In genomic region chr1:85583355-85584263, GRCh38 we compare ENCODE assay signal across 10 cellular contexts. TPM values are rescaled to one million over a fixed set of nuclear protein-coding genes. Genes with fewer than 3 reads are reported as not detected.
DNase-seq lines count a peak whose midpoint lies in the region; ATAC-seq and TF ChIP-seq lines count a peak whose summit lies in the region.
"Had no signal": no experiment of that assay in that cellular context is flagged by ENCODE, and none has a peak within 500 bp of the region (broad histone marks: within the 10 kb centered on the region; RNA-seq: fewer than 3 reads in every experiment).

No MANE protein-coding gene starts in this region.

- H3K9me3 ChIP-seq in SK-N-SH (no peaks in the 10 kb centered on the region), psoas muscle (no peaks in the 10 kb centered on the region)

- intact Hi-C loops in psoas muscle (cut with DNase I), result loop anchor here in 1 of 2 donors (5.0 kb wide), 1 partner anchor 276 kb away; no protein-coding TSS in a partner anchor

- no peak overlapping the region for H2AFZ ChIP-seq in SK-N-SH (ENCODE audit: low read depth)

- peaks cover 33% of the 10 kb centered on the region for H4K20me1 ChIP-seq in SK-N-SH (ENCODE audit: insufficient read depth)

- POLR2A ChIA-PET in SK-N-SH (lab: Yijun Ruan, JAX), result no interaction called here

- H3K4me3 ChIP-seq in SK-N-SH (ENCODE audit: low read depth in 2 of 2, low read length in 1 of 2), result peak overlapping the region; percentile 79 to 87; a peak in 3 of 4 replicates
- peak overlapping the region; percentile 100 for H3K4me3 ChIP-seq in fibroblast of villous mesenchyme (ENCODE audit: low read depth, low read length)
- H3K4me3 ChIP-seq in psoas muscle, result peak overlapping the region; percentile 74

- TF ChIP-seq CTCF in SK-N-SH (IDR thresholded peaks at IDR 0.05), result peak; percentile 8; the same call in 1 of the 2 replicates
- TF ChIP-seq CTCF in fibroblast of villous mesenchyme (IDR thresholded peaks at IDR 0.05; ENCODE audit: insufficient read depth, low read depth, low read length), result peak; percentile 1
- no peak for TF ChIP-seq CTCF in psoas muscle (IDR thresholded peaks at IDR 0.05)

- H3K9me2 ChIP-seq in SK-N-SH, result no peaks in the 10 kb centered on the region

- H3K27me3 ChIP-seq in SK-N-SH (ENCODE audit: insufficient read depth) (no peaks in the 10 kb centered on the region), psoas muscle (ENCODE audit: insufficient read depth in 3 of 3, low read length in 2 of 3) (no peaks in the 10 kb centered on the region)

- H3K4me1 ChIP-seq in SK-N-SH (ENCODE audit: control insufficient read depth in 1 of 2, insufficient read depth in 2 of 2, low read depth in 1 of 2, low read length in 1 of 2), result peaks cover 11 to 20% of the 10 kb centered on the region in 2 experiments
- H3K4me1 ChIP-seq in psoas muscle, result peaks cover 4% of the 10 kb centered on the region

- H3K79me2 ChIP-seq in SK-N-SH (ENCODE audit: insufficient read depth), result peaks cover 43% of the 10 kb centered on the region

- ATAC-seq in psoas muscle (no peak), GM21367 (IDR thresholded peaks at IDR 0.05; ENCODE audit: unreplicated experiment) (no peak)

- no peak for TF ChIP-seq RAD21 in SK-N-SH (IDR thresholded peaks at IDR 0.05; ENCODE audit: low read length)

- peaks cover 63% of the 10 kb centered on the region for H3F3A ChIP-seq in SK-N-SH (replicated peaks; ENCODE audit: insufficient read depth)

- 51% methylated on average over 7 of the region's 7 CpGs for WGBS in SK-N-SH (ENCODE audit: low lambda C conversion rate)
- WGBS in psoas muscle, 3 donors, result 78 to 89% (median 82%) methylated on average over 7 of the region's 7 CpGs

- DNase-seq in EH (ENCODE audit: low read depth), result peak; percentile 56
- no peak for DNase-seq in SK-N-SH
- peak; percentile 66 for DNase-seq in fibroblast of villous mesenchyme (ENCODE audit: low read depth)
- DNase-seq in psoas muscle, result no peak
- DNase-seq in activated naive CD4-positive, alpha-beta T cell treated with anti-CD3 and anti-CD28 coated beads, Interleukin-2, amount 50 U/mL, for 16 hours, result no peak
- no peak for DNase-seq in activated CD4-positive, CD25-positive, alpha-beta regulatory T cell (lab: John Stamatoyannopoulos, UW)
- no peak for DNase-seq in cerebellar cortex (ENCODE audit: low spot score)
- DNase-seq: CD8-positive, alpha-beta memory T cell; substantia nigra had no signal

- peak overlapping the region; percentile 53 to 98; a peak in 3 of 4 replicates for H3K27ac ChIP-seq in SK-N-SH (ENCODE audit: low read depth in 2 of 2, low read length in 1 of 2)
- peak overlapping the region; percentile 91 for H3K27ac ChIP-seq in psoas muscle

- H3K36me3 ChIP-seq in SK-N-SH (replicated peaks in 1 of 2; ENCODE audit: control insufficient read depth in 1 of 2, insufficient read depth in 2 of 2, low read length in 1 of 2) (peaks cover 24 to 30% of the 10 kb centered on the region in 2 experiments), psoas muscle (ENCODE audit: insufficient read depth in 1 of 2, low read depth in 1 of 2) (peaks cover 2 to 24% of the 10 kb centered on the region in 2 donors)

- no peak for TF ChIP-seq EP300 in SK-N-SH (IDR thresholded peaks at IDR 0.05; ENCODE audit: borderline replicate concordance in 1 of 2, low read depth in 1 of 2, low read length in 1 of 2)

- peak overlapping the region; percentile 83 for H3K4me2 ChIP-seq in SK-N-SH

- peak overlapping the region; percentile 97 for H3K9ac ChIP-seq in SK-N-SH

- CTCF ChIA-PET in SK-N-SH (lab: Yijun Ruan, JAX), result interaction anchor here (1.1 to 8.3 kb wide), 3 partner anchors 12 to 275 kb away, joined by 4 to 56 read pairs (median 7); no protein-coding TSS in a partner anchor

TF ChIP-seq in SK-N-SH, 30 proteins besides CTCF, POLR2A, EP300 and RAD21:
- TF ChIP-seq GATA2 (CRISPR knock-in tag; IDR thresholded peaks at IDR 0.05), result no peak
- no peak for TF ChIP-seq SMC3 (IDR thresholded peaks at IDR 0.05; ENCODE audit: low read depth, low read length)
- no peak for TF ChIP-seq GABPA (IDR thresholded peaks at IDR 0.05; ENCODE audit: low read depth)
- no peak for TF ChIP-seq PBX3 (IDR thresholded peaks at IDR 0.05)
- TF ChIP-seq MXI1 (IDR thresholded peaks at IDR 0.05; ENCODE audit: low read depth, low read length), result no peak
- TF ChIP-seq TCF12 (IDR thresholded peaks at IDR 0.05), result no peak
- no peak for TF ChIP-seq USF2 (IDR thresholded peaks at IDR 0.05; ENCODE audit: borderline replicate concordance, low read depth, low read length)
- 0 out of 2 replicates have a peak, but pooled peaks have one; percentile 18 for TF ChIP-seq ELF1 (IDR thresholded peaks at IDR 0.05)
- TF ChIP-seq MAX (IDR thresholded peaks at IDR 0.05; ENCODE audit: low read depth), result peak; percentile 1; the same call in 1 of the 2 replicates
- no peak for TF ChIP-seq FOSL2 (IDR thresholded peaks at IDR 0.05; ENCODE audit: borderline replicate concordance, low read depth)
- no peak for TF ChIP-seq SIN3A (IDR thresholded peaks at IDR 0.05; ENCODE audit: borderline replicate concordance, low read depth, low read length)
- TF ChIP-seq FOXM1 (IDR thresholded peaks at IDR 0.05; ENCODE audit: low read depth), result no peak
- TF ChIP-seq EZH2phosphoT487 (IDR thresholded peaks at IDR 0.05; ENCODE audit: borderline replicate concordance, low read depth), result no peak
- TF ChIP-seq TAF1 (IDR thresholded peaks at IDR 0.05; ENCODE audit: borderline replicate concordance, low read depth, low read length), result no peak
- TF ChIP-seq USF1 (IDR thresholded peaks at IDR 0.05; ENCODE audit: borderline replicate concordance, low read depth), result no peak
- TF ChIP-seq ZBTB33 (IDR thresholded peaks at IDR 0.05; ENCODE audit: borderline replicate concordance, low read depth), result no peak

RNA-seq across cellular contexts. Expression of gene CCN1, which starts 3.0 kb away (rescaled TPM):
- polyA plus RNA-seq in SK-N-SH (2012; rRNA removed), result 363 and 543 TPM in 2 replicates
- polyA plus RNA-seq in SK-N-SH (2012; cell fraction: cytosol; rRNA removed), result 493 and 569 TPM in 2 replicates
- polyA plus RNA-seq in SK-N-SH (2012; cell fraction: nucleus; rRNA removed), result 806 and 1,198 TPM in 2 replicates
- 149 and 163 TPM in 2 replicates for total RNA-seq in fibroblast of villous mesenchyme
- total RNA-seq in psoas muscle, result 100 to 1,000 TPM in 2 of 4 donors, 10 to 100 TPM in 2; 43.3 to 171 (median 103) TPM
- 10 to 100 TPM in 2 of 3 donors, 1 to 10 TPM in 1; 10.0 to 21.6 (median 20.5) TPM for polyA plus RNA-seq in psoas muscle
- polyA plus RNA-seq: CD8-positive, alpha-beta memory T cell had no signal

Comparison
In these comparisons a context has a peak if more than half of its experiments do, and no peak if none do; other contexts are left out.
1. DNase-seq: peak in EH (single experiment) and fibroblast of villous mesenchyme (single experiment); none in SK-N-SH (single experiment), psoas muscle (0 of 2), activated naive CD4-positive, alpha-beta T cell treated with anti-CD3 and anti-CD28 coated beads, Interleukin-2, amount 50 U/mL, for 16 hours (single experiment), activated CD4-positive, CD25-positive, alpha-beta regulatory T cell (0 of 4) and cerebellar cortex (single experiment).
2. Peak in every context shown above with its lines, with median percentiles within 50 percentile points of each other: H3K4me3 ChIP-seq.